18 cellular contexts compared by ENCODE assay signal in genomic region chr10:6525599-6526160, GRCh38. TPM values are rescaled to one million over a fixed set of nuclear protein-coding genes. Genes with fewer than 3 reads are reported as not detected.
A peak's percentile ranks its signal among the peaks of the same experiment; 100 is the strongest.
DNase-seq lines count a peak whose midpoint lies in the region; ATAC-seq lines count a peak whose summit lies in the region.
"Had no signal": no experiment of that assay in that cellular context is flagged by ENCODE, and none has a peak within 500 bp of the region (broad histone marks: within the 10 kb centered on the region; RNA-seq: fewer than 3 reads in every experiment).

No MANE protein-coding gene starts in this region.

- H3K27ac ChIP-seq in CD8-positive, alpha-beta memory T cell (ENCODE audit: low read depth, low read length), result no peak overlapping the region
- H3K27ac ChIP-seq in naive thymus-derived CD4-positive, alpha-beta T cell (ENCODE audit: low read depth, low read length), result no peak overlapping the region
- H3K27ac ChIP-seq: PC-9 had no signal

- no peaks in the 10 kb centered on the region for H3K9me3 Mint-ChIP-seq in CD8-positive, alpha-beta memory T cell
- H3K9me3 Mint-ChIP-seq in activated T-helper 17 cell treated with anti-CD3 and anti-CD28 coated beads, Interleukin-2, amount 50 U/mL, for 72 hours, result no peaks in the 10 kb centered on the region
- H3K9me3 Mint-ChIP-seq in naive thymus-derived CD4-positive, alpha-beta T cell, result peaks cover 0 to 2% (median 0%) of the 10 kb centered on the region in 11 donors
- H3K9me3 Mint-ChIP-seq: CD14-positive monocyte had no signal

- no peaks in the 10 kb centered on the region for H3K27me3 ChIP-seq in CD8-positive, alpha-beta memory T cell (ENCODE audit: insufficient read depth, low read length, poor library complexity, severe bottlenecking)
- H3K27me3 ChIP-seq in naive thymus-derived CD4-positive, alpha-beta T cell (ENCODE audit: control insufficient read depth in 2 of 2, insufficient read depth in 2 of 2, low read length in 2 of 2), result no peaks in the 10 kb centered on the region
- peaks cover 18% of the 10 kb centered on the region for H3K27me3 ChIP-seq in MG63

- peaks cover 10% of the 10 kb centered on the region for H3K36me3 ChIP-seq in CD8-positive, alpha-beta memory T cell (ENCODE audit: insufficient read depth, low read length)
- H3K36me3 ChIP-seq in naive thymus-derived CD4-positive, alpha-beta T cell (ENCODE audit: control insufficient read depth in 2 of 3, insufficient read depth in 3 of 3, low read length in 3 of 3), result peaks cover 0 to 10% (median 0%) of the 10 kb centered on the region in 3 experiments
- H3K36me3 ChIP-seq in MG63, result no peaks in the 10 kb centered on the region

- H3K27ac Mint-ChIP-seq in CD8-positive, alpha-beta memory T cell, result peak overlapping the region in 7 of 8 donors; percentile 37 to 99 (median 79)
- H3K27ac Mint-ChIP-seq in activated T-helper 17 cell treated with anti-CD3 and anti-CD28 coated beads, Interleukin-2, amount 50 U/mL, for 72 hours, result peak overlapping the region; percentile 0
- peak overlapping the region in 8 of 9 donors; percentile 8 to 99 (median 78) for H3K27ac Mint-ChIP-seq in naive thymus-derived CD4-positive, alpha-beta T cell
- H3K27ac Mint-ChIP-seq: CD14-positive monocyte had no signal

- no peak overlapping the region for H3K4me3 ChIP-seq in CD8-positive, alpha-beta memory T cell (ENCODE audit: low read length)
- H3K4me3 ChIP-seq in naive thymus-derived CD4-positive, alpha-beta T cell (ENCODE audit: low read length), result no peak overlapping the region
- H3K4me3 ChIP-seq in MG63, result no peak overlapping the region
- H3K4me3 ChIP-seq: PC-9 had no signal

- intact Hi-C loops in naive thymus-derived CD4-positive, alpha-beta T cell (cut with micrococcal nuclease), result no loop called here

- H3K4me1 Mint-ChIP-seq in CD8-positive, alpha-beta memory T cell, result peaks cover 75 to 97% (median 91%) of the 10 kb centered on the region in 3 donors
- peaks cover 65% of the 10 kb centered on the region for H3K4me1 Mint-ChIP-seq in activated T-helper 17 cell treated with anti-CD3 and anti-CD28 coated beads, Interleukin-2, amount 50 U/mL, for 72 hours
- peaks cover 58 to 96% (median 87%) of the 10 kb centered on the region in 7 donors for H3K4me1 Mint-ChIP-seq in naive thymus-derived CD4-positive, alpha-beta T cell

- no peak overlapping the region for H3K4me3 Mint-ChIP-seq in CD8-positive, alpha-beta memory T cell
- H3K4me3 Mint-ChIP-seq in activated T-helper 17 cell treated with anti-CD3 and anti-CD28 coated beads, Interleukin-2, amount 50 U/mL, for 72 hours, result no peak overlapping the region
- peak overlapping the region in 2 of 10 donors; percentile 16 to 86 for H3K4me3 Mint-ChIP-seq in naive thymus-derived CD4-positive, alpha-beta T cell
- H3K4me3 Mint-ChIP-seq: CD14-positive monocyte had no signal

- peaks cover 10 to 57% (median 28%) of the 10 kb centered on the region in 3 donors for H3K36me3 Mint-ChIP-seq in CD8-positive, alpha-beta memory T cell
- peaks cover 63% of the 10 kb centered on the region for H3K36me3 Mint-ChIP-seq in activated T-helper 17 cell treated with anti-CD3 and anti-CD28 coated beads, Interleukin-2, amount 50 U/mL, for 72 hours (ENCODE audit: low read depth)
- H3K36me3 Mint-ChIP-seq in naive thymus-derived CD4-positive, alpha-beta T cell, result peaks cover 22 to 53% (median 32%) of the 10 kb centered on the region in 5 donors
- H3K36me3 Mint-ChIP-seq: CD14-positive monocyte had no signal

- ATAC-seq in activated T-helper 17 cell treated with anti-CD3 and anti-CD28 coated beads, Interleukin-2, amount 50 U/mL, for 72 hours (replicated peaks), result no peak
- ATAC-seq in naive thymus-derived CD4-positive, alpha-beta T cell, result no peak
- ATAC-seq: Right ventricle myocardium inferior had no signal

- POLR2A ChIA-PET in CD8-positive, alpha-beta memory T cell (lab: Charles Lee), result interaction anchor here (0.9 kb wide), 1 partner anchor 17 kb away, joined by 3 read pairs; no protein-coding TSS in a partner anchor
- POLR2A ChIA-PET in naive thymus-derived CD4-positive, alpha-beta T cell (lab: Charles Lee), result interaction anchor here (0.7 to 10.0 kb wide), 4 partner anchors 12 to 55 kb away, joined by 3 to 97 read pairs (median 4); partner anchors contain the start of gene PRKCQ

- peaks cover 0 to 2% of the 10 kb centered on the region in 2 donors for H3K27me3 Mint-ChIP-seq in CD8-positive, alpha-beta memory T cell
- no peaks in the 10 kb centered on the region for H3K27me3 Mint-ChIP-seq in activated T-helper 17 cell treated with anti-CD3 and anti-CD28 coated beads, Interleukin-2, amount 50 U/mL, for 72 hours
- no peaks in the 10 kb centered on the region for H3K27me3 Mint-ChIP-seq in naive thymus-derived CD4-positive, alpha-beta T cell

- peaks cover 46% of the 10 kb centered on the region for H3K4me1 ChIP-seq in CD8-positive, alpha-beta memory T cell (ENCODE audit: insufficient read depth, low read length)
- peaks cover 36% of the 10 kb centered on the region in 2 donors for H3K4me1 ChIP-seq in naive thymus-derived CD4-positive, alpha-beta T cell (ENCODE audit: control insufficient read depth in 2 of 2, insufficient read depth in 2 of 2, low read length in 2 of 2)

- CTCF ChIA-PET in CD8-positive, alpha-beta memory T cell (lab: Charles Lee), result interaction anchor here (1.4 kb wide), 1 partner anchor 12 kb away, joined by 3 read pairs; no protein-coding TSS in a partner anchor
- CTCF ChIA-PET in naive thymus-derived CD4-positive, alpha-beta T cell (lab: Charles Lee), result no interaction called here

- H3K9me3 ChIP-seq in CD8-positive, alpha-beta memory T cell (ENCODE audit: low read length), result no peaks in the 10 kb centered on the region
- H3K9me3 ChIP-seq in naive thymus-derived CD4-positive, alpha-beta T cell (ENCODE audit: control insufficient read depth in 2 of 3, low read length in 3 of 3), result no peaks in the 10 kb centered on the region
- H3K9me3 ChIP-seq in MG63, result no peaks in the 10 kb centered on the region

- peak; percentile 25 for DNase-seq in CD1c-positive myeloid dendritic cell (ENCODE audit: extremely low spot score)
- DNase-seq in CD8-positive, alpha-beta memory T cell, result no peak
- no peak for DNase-seq in naive thymus-derived CD4-positive, alpha-beta T cell
- no peak for DNase-seq in HuH-7.5 (ENCODE audit: low spot score)
- DNase-seq in NCI-H1105 treated with DMSO at 0.1 percent for 48 hours (lab: John Stamatoyannopoulos, UW), result no peak
- DNase-seq in SIG-M5 (lab: John Stamatoyannopoulos, UW), result no peak
- DNase-seq in MG63, result no peak
- DNase-seq: GF-D8; GOT3; NCI-H1105; NCI-H187; NCI-H69; NK-92 treated with Interleukin-12 subunit alpha and Interleukin-12 subunit beta, amount 100 ng/mL, for 24 hours; PC-9 had no signal

RNA-seq across cellular contexts. Expression of gene PRKCQ, which starts 54.4 kb away (rescaled TPM):
- total RNA-seq in CD8-positive, alpha-beta memory T cell, result 10 to 100 TPM; 44.1 to 46.7 TPM
- 55.3 TPM for polyA plus RNA-seq in CD8-positive, alpha-beta memory T cell
- total RNA-seq in activated T-helper 17 cell treated with anti-CD3 and anti-CD28 coated beads, Interleukin-2, amount 50 U/mL, for 72 hours, result 10 to 100 TPM; 35.3 to 37.8 TPM
- 10 to 100 TPM; 45.9 to 68.3 (median 65.8) TPM for total RNA-seq in naive thymus-derived CD4-positive, alpha-beta T cell
- 10 to 100 TPM; 44.3 to 74.5 TPM for polyA plus RNA-seq in naive thymus-derived CD4-positive, alpha-beta T cell
- total RNA-seq in MG63 (2014; rRNA removed; shearing (Covaris generic); ENCODE audit: low replicate concordance), result 0.05 and 0.16 TPM in 2 replicates
- total RNA-seq: A673 had no signal

Comparison
In these comparisons a context has a peak if more than half of its experiments do, and no peak if none do; other contexts are left out.
1. H3K27ac Mint-ChIP-seq: peak in every context shown above with its lines; median percentile 79 in CD8-positive, alpha-beta memory T cell; 78 in naive thymus-derived CD4-positive, alpha-beta T cell; 0 in activated T-helper 17 cell treated with anti-CD3 and anti-CD28 coated beads, Interleukin-2, amount 50 U/mL, for 72 hours.
2. RNA of gene PRKCQ, which starts 54.4 kb away (total RNA-seq): 45.9 to 68.3 TPM in naive thymus-derived CD4-positive, alpha-beta T cell, 44.1 to 46.7 TPM in CD8-positive, alpha-beta memory T cell and 35.3 to 37.8 TPM in activated T-helper 17 cell treated with anti-CD3 and anti-CD28 coated beads, Interleukin-2, amount 50 U/mL, for 72 hours; 0.05 to 0.16 TPM in MG63; every median in the first group is over 10 times any median in the second.